Comparison of ENCODE assay signal across 23 cellular contexts in the genomic region with DNA sequence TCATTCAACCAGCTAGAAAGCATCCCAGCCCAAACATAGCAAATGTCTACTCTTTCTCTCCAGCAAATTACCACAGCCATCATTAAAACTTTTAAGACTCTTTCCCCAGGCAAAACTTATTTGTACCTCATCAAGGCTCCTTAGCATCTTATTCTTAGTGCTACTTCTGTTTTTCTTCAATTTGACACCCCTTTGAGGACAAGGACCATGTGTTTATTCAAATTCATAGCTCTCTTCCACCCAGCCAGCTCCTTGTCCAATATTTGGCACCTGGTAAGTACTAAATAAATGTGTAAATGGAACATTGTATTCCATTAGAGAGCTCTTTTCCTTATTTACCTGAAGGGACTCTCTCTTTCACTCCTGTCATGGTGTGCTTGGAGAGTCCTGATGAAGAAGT.
"Had no signal": no experiment of that assay in that cellular context is flagged by ENCODE, and none has a peak within 500 bp of the region (broad histone marks: within the 10 kb centered on the region; RNA-seq: fewer than 3 reads in every experiment).

No MANE protein-coding gene starts in this region.

- DNase-seq: colonic mucosa; cortex of kidney; dermis blood vessel endothelial cell; dorsolateral prefrontal cortex; effector CD4-positive, alpha-beta T cell; effector CD8-positive, alpha-beta T cell; effector memory CD4-positive, alpha-beta T cell; effector memory CD8-positive, alpha-beta T cell; endodermal cell; erythroblast; esophagus squamous epithelium; foreskin fibroblast; foreskin keratinocyte; foreskin melanocyte; gastrocnemius medialis; glutamatergic neuron; head of caudate nucleus; heart left ventricle; heart right ventricle had no signal

- H3K36me3 ChIP-seq: colonic mucosa, esophagus muscularis mucosa, esophagus squamous epithelium, gastrocnemius medialis, gastroesophageal sphincter, heart left ventricle, heart right ventricle had no signal

- H3K4me3 ChIP-seq: colonic mucosa, coronary artery, dorsolateral prefrontal cortex, esophagus muscularis mucosa, esophagus squamous epithelium, gastrocnemius medialis, gastroesophageal sphincter, heart left ventricle, heart right ventricle had no signal

- H3K9me3 ChIP-seq: colonic mucosa, esophagus muscularis mucosa, esophagus squamous epithelium, gastrocnemius medialis, gastroesophageal sphincter, heart left ventricle, heart right ventricle had no signal

- H3K27ac ChIP-seq: colonic mucosa, coronary artery, dorsolateral prefrontal cortex, epithelial cell of prostate, esophagus squamous epithelium, foreskin keratinocyte, gastrocnemius medialis, heart left ventricle, heart right ventricle had no signal

- H3K27me3 ChIP-seq: colonic mucosa, dorsolateral prefrontal cortex, esophagus muscularis mucosa, esophagus squamous epithelium, foreskin keratinocyte, gastrocnemius medialis, gastroesophageal sphincter, heart left ventricle, heart right ventricle had no signal

- H3K4me1 ChIP-seq: colonic mucosa, esophagus squamous epithelium, foreskin keratinocyte, gastrocnemius medialis, heart left ventricle, heart right ventricle had no signal
